In genomic region chrX:42944381-42944998, GRCh38 we compare ENCODE assay signal across 12 cellular contexts.
DNase-seq lines count a peak whose midpoint lies in the region; ATAC-seq, FAIRE-seq and TF ChIP-seq lines count a peak whose summit lies in the region.
"Had no signal": no experiment of that assay in that cellular context is flagged by ENCODE, and none has a peak within 500 bp of the region (broad histone marks: within the 10 kb centered on the region; RNA-seq: fewer than 3 reads in every experiment).

No MANE protein-coding gene starts in this region.

- no peaks in the 10 kb centered on the region for H3K27me3 ChIP-seq in KMS-11 (ENCODE audit: insufficient read depth, low read depth)

- H3K27ac Mint-ChIP-seq in activated naive CD4-positive, alpha-beta T cell treated with anti-CD3 and anti-CD28 coated beads, Interleukin-2, amount 50 U/mL, for 72 hours = peak overlapping the region in 1 of 2 donors; percentile 81
- peak overlapping the region; percentile 95 to 97 for H3K27ac Mint-ChIP-seq in stimulated activated naive CD8-positive, alpha-beta T cell treated with anti-CD3 and anti-CD28 coated beads, Interleukin-15, amount 100 ng/mL, for 72 hours

- peak overlapping the region in 1 of 2 donors; percentile 56 for H3K4me3 Mint-ChIP-seq in stimulated activated naive CD8-positive, alpha-beta T cell treated with anti-CD3 and anti-CD28 coated beads, Interleukin-15, amount 100 ng/mL, for 72 hours

- FAIRE-seq in H54 (lab: Jason Lieb, UNC) = no peak

- DNase-seq in activated gamma-delta T cell treated with Interleukin-2 at 50 U/mL for 16 hours = peak; percentile 19
- DNase-seq in activated gamma-delta T cell (lab: John Stamatoyannopoulos, UW) = no peak
- no peak for DNase-seq in activated naive CD4-positive, alpha-beta T cell treated with anti-CD3 and anti-CD28 coated beads, Interleukin-2, amount 50 U/mL, for 72 hours (ENCODE audit: low spot score in 2 of 2)
- DNase-seq in stimulated activated naive CD8-positive, alpha-beta T cell treated with anti-CD3 and anti-CD28 coated beads, Interleukin-15, amount 100 ng/mL, for 72 hours = peak; percentile 24 to 33
- DNase-seq in NCI-H748 (lab: John Stamatoyannopoulos, UW; ENCODE audit: unreplicated experiment) = no peak
- DNase-seq in mucosa of gallbladder (ENCODE audit: low spot score) = no peak
- no peak for DNase-seq in H54 (ENCODE audit: insufficient read length, low spot score)
- DNase-seq: H7; heart right ventricle; NCI-H345; stimulated activated CD4-positive, alpha-beta T cell treated with anti-CD3 and anti-CD28 coated beads, Interleukin-2, amount 100 ng/mL, for 48 hours had no signal

- no peak overlapping the region for H3K4me3 ChIP-seq in KMS-11 (IDR thresholded peaks at IDR 0.05; ENCODE audit: insufficient read depth, low read depth, low read length)
- H3K4me3 ChIP-seq: heart right ventricle had no signal

- peaks cover 97% of the 10 kb centered on the region for H3K4me1 ChIP-seq in KMS-11 (ENCODE audit: low read depth, poor library complexity, severe bottlenecking)

- H3K27me3 Mint-ChIP-seq in stimulated activated naive CD8-positive, alpha-beta T cell treated with anti-CD3 and anti-CD28 coated beads, Interleukin-15, amount 100 ng/mL, for 72 hours = no peaks in the 10 kb centered on the region

- no peaks in the 10 kb centered on the region for H3K36me3 ChIP-seq in KMS-11 (ENCODE audit: insufficient read depth)
- H3K36me3 ChIP-seq: heart right ventricle had no signal

- peak overlapping the region; percentile 99 for H3K27ac ChIP-seq in KMS-11

- peaks cover 75% of the 10 kb centered on the region for H3K4me1 Mint-ChIP-seq in stimulated activated naive CD8-positive, alpha-beta T cell treated with anti-CD3 and anti-CD28 coated beads, Interleukin-15, amount 100 ng/mL, for 72 hours

- H3K36me3 Mint-ChIP-seq in activated naive CD4-positive, alpha-beta T cell treated with anti-CD3 and anti-CD28 coated beads, Interleukin-2, amount 50 U/mL, for 72 hours = peaks cover 7 to 22% of the 10 kb centered on the region in 2 donors

- peak overlapping the region; percentile 43; the same call in 1 of the 2 replicates for H3K9ac ChIP-seq in KMS-11

- no peak for TF ChIP-seq CTCF in KMS-11 (conservative IDR thresholded peaks at IDR 0.05; ENCODE audit: low read depth, low read length)

- no peak for TF ChIP-seq POLR2A in H54 (IDR thresholded peaks at IDR 0.05; ENCODE audit: low read depth, low read length)

- peak overlapping the region; percentile 90 for H3K4me2 ChIP-seq in KMS-11

- H4K20me1 ChIP-seq in KMS-11 (ENCODE audit: insufficient read depth) = no peaks in the 10 kb centered on the region

- no peaks in the 10 kb centered on the region for H3K79me2 ChIP-seq in KMS-11 (ENCODE audit: insufficient read depth, low read depth)

- H3K9me3 Mint-ChIP-seq in activated naive CD4-positive, alpha-beta T cell treated with anti-CD3 and anti-CD28 coated beads, Interleukin-2, amount 50 U/mL, for 72 hours = peaks cover 0 to 6% of the 10 kb centered on the region in 2 donors
- H3K9me3 Mint-ChIP-seq in stimulated activated naive CD8-positive, alpha-beta T cell treated with anti-CD3 and anti-CD28 coated beads, Interleukin-15, amount 100 ng/mL, for 72 hours = no peaks in the 10 kb centered on the region

- peak; percentile 38 to 47 for ATAC-seq in activated naive CD4-positive, alpha-beta T cell treated with anti-CD3 and anti-CD28 coated beads, Interleukin-2, amount 50 U/mL, for 72 hours
- ATAC-seq in stimulated activated naive CD8-positive, alpha-beta T cell treated with anti-CD3 and anti-CD28 coated beads, Interleukin-15, amount 100 ng/mL, for 72 hours = peak; percentile 64
- ATAC-seq: heart right ventricle had no signal

- peak overlapping the region; percentile 51; the same call in 1 of the 2 replicates for H2AFZ ChIP-seq in KMS-11 (ENCODE audit: low read depth)

Comparison
In these comparisons a context has a peak if more than half of its experiments do, and no peak if none do; other contexts are left out.
1. DNase-seq: peak in activated gamma-delta T cell treated with Interleukin-2 at 50 U/mL for 16 hours (single experiment) and stimulated activated naive CD8-positive, alpha-beta T cell treated with anti-CD3 and anti-CD28 coated beads, Interleukin-15, amount 100 ng/mL, for 72 hours (2 of 2); none in activated gamma-delta T cell (single experiment), activated naive CD4-positive, alpha-beta T cell treated with anti-CD3 and anti-CD28 coated beads, Interleukin-2, amount 50 U/mL, for 72 hours (0 of 2), NCI-H748 (single experiment), mucosa of gallbladder (single experiment) and H54 (single experiment).